Comparison of ENCODE assay signal across 16 cellular contexts in the genomic region with DNA sequence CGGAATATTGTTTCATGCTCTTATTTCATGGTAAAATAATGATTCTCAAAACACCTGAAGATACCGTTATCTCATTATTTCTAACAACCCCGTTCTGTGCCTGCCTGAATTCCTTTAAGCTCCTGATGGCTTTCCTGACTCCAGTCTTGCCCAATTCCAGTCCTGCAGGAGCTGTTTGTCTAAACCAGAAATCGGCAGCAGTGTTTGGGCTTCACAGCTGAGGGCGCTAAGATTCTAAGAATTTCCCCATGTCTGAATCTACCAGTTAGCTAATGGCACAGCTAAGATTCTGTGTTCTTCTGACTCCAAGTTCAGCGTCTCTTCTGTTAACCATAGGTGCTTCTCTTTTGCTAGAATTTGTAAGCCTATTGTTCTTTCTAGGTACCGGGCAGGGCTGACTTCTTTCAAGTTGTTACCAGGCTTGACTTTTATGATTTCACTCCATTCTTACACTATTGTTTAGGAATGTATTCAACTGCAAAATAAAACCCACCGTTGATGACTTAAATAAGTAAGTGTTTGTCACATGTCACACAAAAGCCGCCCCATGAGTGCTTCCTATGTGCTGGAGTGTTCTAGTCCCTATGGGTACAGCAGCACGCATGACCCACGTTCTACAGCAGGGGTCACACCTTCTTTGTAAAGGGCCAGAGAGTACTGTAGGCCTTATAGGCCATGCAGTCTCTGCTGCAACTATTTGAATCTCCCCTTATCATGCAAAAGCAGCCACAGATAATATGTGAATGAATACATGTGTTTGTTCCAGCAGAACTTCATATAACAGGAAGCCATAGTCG.
DNase-seq lines count a peak whose midpoint lies in the region; ATAC-seq and TF ChIP-seq lines count a peak whose summit lies in the region.
"Had no signal": no experiment of that assay in that cellular context is flagged by ENCODE, and none has a peak within 500 bp of the region (broad histone marks: within the 10 kb centered on the region; RNA-seq: fewer than 3 reads in every experiment).

No MANE protein-coding gene starts in this region.

- POLR2A ChIA-PET in activated CD8-positive, alpha-beta T cell treated with anti-CD3 and anti-CD28 coated beads, Interleukin-2, amount 10 ng/mL, durations not matched to agents 7 days and 5 days (lab: Charles Lee) = no interaction called here
- POLR2A ChIA-PET in activated CD8-positive, alpha-beta T cell treated with anti-CD3 and anti-CD28 coated beads for 36 hours (lab: Charles Lee) = no interaction called here
- POLR2A ChIA-PET in SK-N-SH (lab: Yijun Ruan, JAX) = no interaction called here

- 92% methylated on average over 12 of the region's 12 CpGs for WGBS in SK-N-SH (ENCODE audit: low lambda C conversion rate)

- H3K79me2 ChIP-seq in SK-N-SH (ENCODE audit: insufficient read depth) = no peaks in the 10 kb centered on the region

- H3K27ac ChIP-seq in SK-N-SH (ENCODE audit: low read depth in 2 of 2, low read length in 1 of 2) = no peak overlapping the region
- H3K27ac ChIP-seq: spleen had no signal

- no peaks in the 10 kb centered on the region for H3K9me2 ChIP-seq in SK-N-SH

- no peaks in the 10 kb centered on the region for H3K27me3 ChIP-seq in SK-N-SH (ENCODE audit: insufficient read depth)
- H3K27me3 ChIP-seq: spleen had no signal

- no peaks in the 10 kb centered on the region for H3K4me1 Mint-ChIP-seq in activated CD8-positive, alpha-beta T cell treated with anti-CD3 and anti-CD28 coated beads, Interleukin-2, amount 10 ng/mL, durations not matched to agents 7 days and 5 days (ENCODE audit: low read depth)
- H3K4me1 Mint-ChIP-seq in activated CD8-positive, alpha-beta T cell treated with anti-CD3 and anti-CD28 coated beads for 36 hours (ENCODE audit: low read depth) = no peaks in the 10 kb centered on the region
- no peaks in the 10 kb centered on the region for H3K4me1 Mint-ChIP-seq in stimulated activated naive B cell treated with anti-CD40 and anti-IgM and Interleukin-4, amounts not matched to agents 10 μg/mL and 1 μg/mL and 100 μg/mL, for 72 hours
- H3K4me1 Mint-ChIP-seq: activated CD8-positive, alpha-beta memory T cell treated with anti-CD3 and anti-CD28 coated beads, Interleukin-2, amount 10 ng/mL, durations not matched to agents 7 days and 5 days; IgD-negative memory B cell had no signal

- CTCF ChIA-PET in activated CD8-positive, alpha-beta T cell treated with anti-CD3 and anti-CD28 coated beads, Interleukin-2, amount 10 ng/mL, durations not matched to agents 7 days and 5 days (lab: Charles Lee) = interaction anchor here (0.6 to 0.9 kb wide), 2 partner anchors 11 to 60 kb away, joined by 3 read pairs; no protein-coding TSS in a partner anchor
- CTCF ChIA-PET in activated CD8-positive, alpha-beta T cell treated with anti-CD3 and anti-CD28 coated beads for 36 hours (lab: Charles Lee) = interaction anchor here (1.7 kb wide), 1 partner anchor 11 kb away, joined by 4 read pairs; no protein-coding TSS in a partner anchor
- CTCF ChIA-PET in SK-N-SH (lab: Yijun Ruan, JAX) = interaction anchor here (0.9 to 1.7 kb wide), 3 partner anchors 12 to 19 kb away, joined by 3 to 5 read pairs (median 4); no protein-coding TSS in a partner anchor

- no peaks in the 10 kb centered on the region for H3F3A ChIP-seq in SK-N-SH (replicated peaks; ENCODE audit: insufficient read depth)

- H3K27me3 Mint-ChIP-seq in activated CD8-positive, alpha-beta T cell treated with anti-CD3 and anti-CD28 coated beads, Interleukin-2, amount 10 ng/mL, durations not matched to agents 7 days and 5 days (ENCODE audit: low read depth) = peaks cover 2% of the 10 kb centered on the region
- H3K27me3 Mint-ChIP-seq in activated CD8-positive, alpha-beta T cell treated with anti-CD3 and anti-CD28 coated beads for 36 hours = peaks cover 2% of the 10 kb centered on the region
- peaks cover 5 to 12% of the 10 kb centered on the region in 2 donors for H3K27me3 Mint-ChIP-seq in stimulated activated naive B cell treated with anti-CD40 and anti-IgM and Interleukin-4, amounts not matched to agents 10 μg/mL and 1 μg/mL and 100 μg/mL, for 72 hours
- H3K27me3 Mint-ChIP-seq: activated CD8-positive, alpha-beta memory T cell treated with anti-CD3 and anti-CD28 coated beads, Interleukin-2, amount 10 ng/mL, durations not matched to agents 7 days and 5 days had no signal

- TF ChIP-seq EP300 in SK-N-SH (IDR thresholded peaks at IDR 0.05; ENCODE audit: borderline replicate concordance in 1 of 2, low read depth in 1 of 2, low read length in 1 of 2) = no peak

- H3K36me3 Mint-ChIP-seq in activated CD8-positive, alpha-beta T cell treated with anti-CD3 and anti-CD28 coated beads, Interleukin-2, amount 10 ng/mL, durations not matched to agents 7 days and 5 days (ENCODE audit: low read depth) = no peaks in the 10 kb centered on the region
- no peaks in the 10 kb centered on the region for H3K36me3 Mint-ChIP-seq in activated CD8-positive, alpha-beta T cell treated with anti-CD3 and anti-CD28 coated beads for 36 hours (ENCODE audit: low read depth)
- H3K36me3 Mint-ChIP-seq in stimulated activated naive B cell treated with anti-CD40 and anti-IgM and Interleukin-4, amounts not matched to agents 10 μg/mL and 1 μg/mL and 100 μg/mL, for 72 hours = no peaks in the 10 kb centered on the region
- H3K36me3 Mint-ChIP-seq: activated CD8-positive, alpha-beta memory T cell treated with anti-CD3 and anti-CD28 coated beads, Interleukin-2, amount 10 ng/mL, durations not matched to agents 7 days and 5 days; IgD-negative memory B cell had no signal

- H3K4me3 Mint-ChIP-seq in activated CD8-positive, alpha-beta T cell treated with anti-CD3 and anti-CD28 coated beads, Interleukin-2, amount 10 ng/mL, durations not matched to agents 7 days and 5 days = no peak overlapping the region
- no peak overlapping the region for H3K4me3 Mint-ChIP-seq in activated CD8-positive, alpha-beta T cell treated with anti-CD3 and anti-CD28 coated beads for 36 hours
- no peak overlapping the region for H3K4me3 Mint-ChIP-seq in stimulated activated naive B cell treated with anti-CD40 and anti-IgM and Interleukin-4, amounts not matched to agents 10 μg/mL and 1 μg/mL and 100 μg/mL, for 72 hours
- H3K4me3 Mint-ChIP-seq: activated CD8-positive, alpha-beta memory T cell treated with anti-CD3 and anti-CD28 coated beads, Interleukin-2, amount 10 ng/mL, durations not matched to agents 7 days and 5 days; IgD-negative memory B cell; stimulated activated naive CD8-positive, alpha-beta T cell treated with anti-CD3 and anti-CD28 coated beads, Interleukin-15, Interleukin-2, amounts not matched to agents 100 ng/mL and 50 ng/mL, for 24 hours had no signal

- ATAC-seq in activated CD8-positive, alpha-beta T cell treated with anti-CD3 and anti-CD28 coated beads, Interleukin-2, amount 10 ng/mL, durations not matched to agents 7 days and 5 days = peak; percentile 39
- ATAC-seq in activated CD8-positive, alpha-beta T cell treated with anti-CD3 and anti-CD28 coated beads for 36 hours = no peak
- ATAC-seq in stimulated activated naive B cell treated with anti-CD40 and anti-IgM and Interleukin-4, amounts not matched to agents 10 μg/mL and 1 μg/mL and 100 μg/mL, for 72 hours (replicated peaks) = peak; percentile 27 to 48
- ATAC-seq in left cardiac atrium (no peak), HG03045 (IDR thresholded peaks at IDR 0.05; ENCODE audit: unreplicated experiment) (no peak)
- ATAC-seq: activated CD8-positive, alpha-beta memory T cell treated with anti-CD3 and anti-CD28 coated beads, Interleukin-2, amount 10 ng/mL, durations not matched to agents 7 days and 5 days; left lobe of liver had no signal

- H3K27ac Mint-ChIP-seq in activated CD8-positive, alpha-beta T cell treated with anti-CD3 and anti-CD28 coated beads, Interleukin-2, amount 10 ng/mL, durations not matched to agents 7 days and 5 days = no peak overlapping the region
- no peak overlapping the region for H3K27ac Mint-ChIP-seq in activated CD8-positive, alpha-beta T cell treated with anti-CD3 and anti-CD28 coated beads for 36 hours
- no peak overlapping the region for H3K27ac Mint-ChIP-seq in stimulated activated naive B cell treated with anti-CD40 and anti-IgM and Interleukin-4, amounts not matched to agents 10 μg/mL and 1 μg/mL and 100 μg/mL, for 72 hours
- H3K27ac Mint-ChIP-seq: activated CD8-positive, alpha-beta memory T cell treated with anti-CD3 and anti-CD28 coated beads, Interleukin-2, amount 10 ng/mL, durations not matched to agents 7 days and 5 days; IgD-negative memory B cell; stimulated activated naive CD8-positive, alpha-beta T cell treated with anti-CD3 and anti-CD28 coated beads, Interleukin-15, Interleukin-2, amounts not matched to agents 100 ng/mL and 50 ng/mL, for 24 hours had no signal

- no peaks in the 10 kb centered on the region for H3K36me3 ChIP-seq in SK-N-SH (replicated peaks in 1 of 2; ENCODE audit: control insufficient read depth in 1 of 2, insufficient read depth in 2 of 2, low read length in 1 of 2)
- H3K36me3 ChIP-seq: spleen had no signal

- no peak overlapping the region for H3K9ac ChIP-seq in SK-N-SH

- DNase-seq in activated CD8-positive, alpha-beta T cell treated with anti-CD3 and anti-CD28 coated beads, Interleukin-2, amount 10 ng/mL, durations not matched to agents 7 days and 5 days = no peak
- DNase-seq in activated CD8-positive, alpha-beta T cell treated with anti-CD3 and anti-CD28 coated beads for 36 hours = no peak
- DNase-seq in SK-N-SH = peak; percentile 26
- no peak for DNase-seq in epithelial cell of proximal tubule (ENCODE audit: low read depth)
- no peak for DNase-seq in stimulated activated naive B cell treated with anti-CD40 and anti-IgM and Interleukin-4, amounts not matched to agents 10 μg/mL and 1 μg/mL and 100 μg/mL, for 72 hours
- DNase-seq in left cardiac atrium = no peak
- no peak for DNase-seq in 8988T
- DNase-seq: activated CD8-positive, alpha-beta memory T cell treated with anti-CD3 and anti-CD28 coated beads, Interleukin-2, amount 10 ng/mL, durations not matched to agents 7 days and 5 days; COR-L47; NCI-H1092; NCI-H226; spleen had no signal

- H3K4me3 ChIP-seq in SK-N-SH (ENCODE audit: low read depth in 2 of 2, low read length in 1 of 2) = no peak overlapping the region
- H3K4me3 ChIP-seq in epithelial cell of proximal tubule (ENCODE audit: low read depth, low read length) = no peak overlapping the region
- H3K4me3 ChIP-seq: spleen had no signal

- H3K4me2 ChIP-seq in SK-N-SH = no peak overlapping the region

- H4K20me1 ChIP-seq in SK-N-SH (ENCODE audit: insufficient read depth) = no peaks in the 10 kb centered on the region

- H2AFZ ChIP-seq in SK-N-SH (ENCODE audit: low read depth) = no peak overlapping the region

- no peaks in the 10 kb centered on the region for H3K9me3 Mint-ChIP-seq in activated CD8-positive, alpha-beta T cell treated with anti-CD3 and anti-CD28 coated beads, Interleukin-2, amount 10 ng/mL, durations not matched to agents 7 days and 5 days (ENCODE audit: insufficient read depth)
- no peaks in the 10 kb centered on the region for H3K9me3 Mint-ChIP-seq in activated CD8-positive, alpha-beta T cell treated with anti-CD3 and anti-CD28 coated beads for 36 hours
- no peaks in the 10 kb centered on the region for H3K9me3 Mint-ChIP-seq in stimulated activated naive B cell treated with anti-CD40 and anti-IgM and Interleukin-4, amounts not matched to agents 10 μg/mL and 1 μg/mL and 100 μg/mL, for 72 hours
- H3K9me3 Mint-ChIP-seq: IgD-negative memory B cell; stimulated activated naive CD8-positive, alpha-beta T cell treated with anti-CD3 and anti-CD28 coated beads, Interleukin-15, Interleukin-2, amounts not matched to agents 100 ng/mL and 50 ng/mL, for 24 hours had no signal

- TF ChIP-seq CTCF in activated CD8-positive, alpha-beta T cell treated with anti-CD3 and anti-CD28 coated beads for 36 hours (IDR thresholded peaks at IDR 0.05) = no peak
- TF ChIP-seq CTCF in SK-N-SH (IDR thresholded peaks at IDR 0.05) (no peak), epithelial cell of proximal tubule (conservative IDR thresholded peaks at IDR 0.05; ENCODE audit: low read depth, low read length) (peak; percentile 16)

- TF ChIP-seq RAD21 in SK-N-SH (IDR thresholded peaks at IDR 0.05; ENCODE audit: low read length) = no peak

- intact Hi-C loops in activated CD8-positive, alpha-beta T cell treated with anti-CD3 and anti-CD28 coated beads for 36 hours (cut with micrococcal nuclease) = no loop called here
- intact Hi-C loops in left cardiac atrium (cut with DNase I) = no loop called here

- no peaks in the 10 kb centered on the region for H3K9me3 ChIP-seq in SK-N-SH
- H3K9me3 ChIP-seq: spleen had no signal

- H3K4me1 ChIP-seq in SK-N-SH (ENCODE audit: control insufficient read depth in 1 of 2, insufficient read depth in 2 of 2, low read depth in 1 of 2, low read length in 1 of 2) = peaks cover 0 to 10% of the 10 kb centered on the region in 2 experiments; a peak in 1 of 4 replicates
- H3K4me1 ChIP-seq: spleen had no signal

Comparison
In these comparisons a context has a peak if more than half of its experiments do, and no peak if none do; other contexts are left out.
1. ATAC-seq: peak in activated CD8-positive, alpha-beta T cell treated with anti-CD3 and anti-CD28 coated beads, Interleukin-2, amount 10 ng/mL, durations not matched to agents 7 days and 5 days (single experiment) and stimulated activated naive B cell treated with anti-CD40 and anti-IgM and Interleukin-4, amounts not matched to agents 10 μg/mL and 1 μg/mL and 100 μg/mL, for 72 hours (2 of 2); none in activated CD8-positive, alpha-beta T cell treated with anti-CD3 and anti-CD28 coated beads for 36 hours (single experiment), left cardiac atrium (0 of 2) and HG03045 (single experiment).